ENCODE assay signal across 8 cellular contexts in genomic region chr12:104494137-104494815, GRCh38.
A peak's percentile ranks its signal among the peaks of the same experiment; 100 is the strongest.
DNase-seq lines count a peak whose midpoint lies in the region; ATAC-seq lines count a peak whose summit lies in the region.

No MANE protein-coding gene starts in this region.

- intact Hi-C loops in posterior cingulate gyrus (cut with DNase I): no loop called here

- ATAC-seq in HG02588 (IDR thresholded peaks at IDR 0.05; ENCODE audit: unreplicated experiment): peak; percentile 41

- peak; percentile 43 to 70 for DNase-seq in activated CD4-positive, alpha-beta T cell treated with anti-CD3 and anti-CD28 coated beads, Interleukin-2, amount 50 U/mL, for 24 hours (ENCODE audit: low read depth in 1 of 2, low spot score in 1 of 2)
- DNase-seq in fibroblast of peridontal ligament (ENCODE audit: extremely low read depth): peak; percentile 64
- peak; percentile 52 to 75 for DNase-seq in stimulated activated CD4-positive, alpha-beta T cell treated with anti-CD3 and anti-CD28 coated beads, Interleukin-4, amount 100 ng/mL, for 4 hours
- no peak for DNase-seq in cerebellar nuclear complex (lab: John Stamatoyannopoulos, UW)
- DNase-seq in DMS79 treated with DMSO at 0.1 percent for 48 hours (lab: John Stamatoyannopoulos, UW): no peak
- no peak for DNase-seq in RKO (ENCODE audit: low spot score)
- DNase-seq in posterior cingulate gyrus: no peak

Comparison
In these comparisons a context has a peak if more than half of its experiments do, and no peak if none do; other contexts are left out.
1. DNase-seq: peak in activated CD4-positive, alpha-beta T cell treated with anti-CD3 and anti-CD28 coated beads, Interleukin-2, amount 50 U/mL, for 24 hours (2 of 2), fibroblast of peridontal ligament (single experiment) and stimulated activated CD4-positive, alpha-beta T cell treated with anti-CD3 and anti-CD28 coated beads, Interleukin-4, amount 100 ng/mL, for 4 hours (2 of 2); none in cerebellar nuclear complex (0 of 2), DMS79 treated with DMSO at 0.1 percent for 48 hours (single experiment), RKO (single experiment) and posterior cingulate gyrus (0 of 10).